ENCODE assay signal across 9 cellular contexts in the genomic region with DNA sequence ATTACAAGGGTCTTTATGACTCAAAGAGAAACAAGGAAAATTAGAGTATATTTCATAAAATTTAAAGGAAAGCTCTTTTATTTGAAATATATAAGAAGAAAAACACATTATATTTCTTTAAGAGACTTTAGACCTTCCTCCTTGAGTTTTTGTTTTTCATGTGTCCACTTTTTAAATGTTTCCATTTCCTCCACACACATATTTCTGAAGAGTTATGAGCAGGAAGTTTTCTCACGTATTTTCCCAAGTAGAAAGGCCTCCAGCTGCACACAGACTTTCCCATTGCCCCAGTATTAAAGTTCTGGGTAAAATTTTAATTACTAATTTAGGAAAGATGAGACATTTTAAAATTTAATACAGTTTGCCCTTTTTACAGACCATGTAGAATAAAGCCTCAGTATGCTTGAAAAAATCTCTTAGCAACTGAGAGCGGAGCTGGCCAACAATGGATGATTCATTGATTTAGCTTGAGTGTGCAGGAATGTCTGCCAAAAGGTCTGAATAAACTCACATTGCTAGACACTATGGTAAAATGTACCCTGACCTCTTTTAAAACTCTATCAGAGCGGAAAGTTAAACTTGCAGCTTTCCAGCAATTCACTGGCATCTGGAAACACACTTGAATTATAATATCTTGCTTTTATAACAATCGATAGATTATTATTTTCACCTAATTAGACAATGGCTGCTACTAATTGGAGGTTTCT. TPM values are rescaled to one million over a fixed set of nuclear protein-coding genes. Genes with fewer than 3 reads are reported as not detected.
DNase-seq lines count a peak whose midpoint lies in the region; ATAC-seq and TF ChIP-seq lines count a peak whose summit lies in the region.
"Had no signal": no experiment of that assay in that cellular context is flagged by ENCODE, and none has a peak within 500 bp of the region (broad histone marks: within the 10 kb centered on the region; RNA-seq: fewer than 3 reads in every experiment).

No MANE protein-coding gene starts in this region.

- no peaks in the 10 kb centered on the region for H3K36me3 Mint-ChIP-seq in T-helper 17 cell (ENCODE audit: low read depth)
- H3K36me3 Mint-ChIP-seq: WTC11 had no signal

- H3K9me3 ChIP-seq in left ventricle myocardium inferior (replicated peaks), result no peaks in the 10 kb centered on the region
- H3K9me3 ChIP-seq in T-helper 17 cell (ENCODE audit: control insufficient read depth, low read length, poor library complexity, severe bottlenecking), result no peaks in the 10 kb centered on the region

- H3K27ac ChIP-seq in left ventricle myocardium inferior (replicated peaks), result peak overlapping the region; percentile 67

- in situ Hi-C loops in G401 (cut with HindIII; ENCODE audit: low sequenced_read_pairs), result no loop called here

- no peaks in the 10 kb centered on the region for H3K27me3 Mint-ChIP-seq in T-helper 17 cell

- H3K27ac Mint-ChIP-seq in T-helper 17 cell, result no peak overlapping the region
- H3K27ac Mint-ChIP-seq: WTC11 had no signal

- DNase-seq in G401 (ENCODE audit: low spot score), result peak; percentile 55
- DNase-seq in anterior cingulate cortex (lab: John Stamatoyannopoulos, UW), result peak in 31 of 58 donors; percentile 1 to 65 (median 18)
- no peak for DNase-seq in left ventricle myocardium inferior
- DNase-seq in putamen (ENCODE audit: low spot score), result peak; percentile 73
- DNase-seq in T-helper 17 cell, result no peak
- DNase-seq in NCI-H1417 (lab: John Stamatoyannopoulos, UW), result no peak

- no peaks in the 10 kb centered on the region for H3K4me1 Mint-ChIP-seq in T-helper 17 cell

- no peaks in the 10 kb centered on the region for H3K36me3 ChIP-seq in left ventricle myocardium inferior

- ATAC-seq in T-helper 17 cell (no peak), HG02588 (IDR thresholded peaks at IDR 0.05; ENCODE audit: unreplicated experiment) (no peak), GM21576 (IDR thresholded peaks at IDR 0.05; ENCODE audit: unreplicated experiment) (no peak)
- ATAC-seq: WTC11 had no signal

- H3K4me1 ChIP-seq in left ventricle myocardium inferior, result peaks cover 17% of the 10 kb centered on the region

- no peaks in the 10 kb centered on the region for H3K27me3 ChIP-seq in left ventricle myocardium inferior (ENCODE audit: low read depth)

- H3K4me3 Mint-ChIP-seq in T-helper 17 cell, result no peak overlapping the region
- H3K4me3 Mint-ChIP-seq: WTC11 had no signal

- H3K4me3 ChIP-seq in left ventricle myocardium inferior, result no peak overlapping the region

- intact Hi-C loops in left ventricle myocardium inferior (cut with micrococcal nuclease), result no loop called here

- no peak for TF ChIP-seq CTCF in left ventricle myocardium inferior (IDR thresholded peaks at IDR 0.05; ENCODE audit: borderline replicate concordance)

RNA-seq across cellular contexts. Expression of gene DDAH1, which starts 57.9 kb away (rescaled TPM):
- 38.1 and 47.8 TPM in 2 replicates for total RNA-seq in G401 (2014; rRNA removed; shearing (Covaris generic))
- total RNA-seq in left ventricle myocardium inferior (10.1 TPM), T-helper 17 cell (not detected)

Comparison
In these comparisons a context has a peak if more than half of its experiments do, and no peak if none do; other contexts are left out.
1. DNase-seq: peak in G401 (single experiment), anterior cingulate cortex (31 of 58) and putamen (single experiment); none in left ventricle myocardium inferior (single experiment), T-helper 17 cell (0 of 3) and NCI-H1417 (0 of 3).